ENCODE assay signal across 1 cellular context in the genomic region with DNA sequence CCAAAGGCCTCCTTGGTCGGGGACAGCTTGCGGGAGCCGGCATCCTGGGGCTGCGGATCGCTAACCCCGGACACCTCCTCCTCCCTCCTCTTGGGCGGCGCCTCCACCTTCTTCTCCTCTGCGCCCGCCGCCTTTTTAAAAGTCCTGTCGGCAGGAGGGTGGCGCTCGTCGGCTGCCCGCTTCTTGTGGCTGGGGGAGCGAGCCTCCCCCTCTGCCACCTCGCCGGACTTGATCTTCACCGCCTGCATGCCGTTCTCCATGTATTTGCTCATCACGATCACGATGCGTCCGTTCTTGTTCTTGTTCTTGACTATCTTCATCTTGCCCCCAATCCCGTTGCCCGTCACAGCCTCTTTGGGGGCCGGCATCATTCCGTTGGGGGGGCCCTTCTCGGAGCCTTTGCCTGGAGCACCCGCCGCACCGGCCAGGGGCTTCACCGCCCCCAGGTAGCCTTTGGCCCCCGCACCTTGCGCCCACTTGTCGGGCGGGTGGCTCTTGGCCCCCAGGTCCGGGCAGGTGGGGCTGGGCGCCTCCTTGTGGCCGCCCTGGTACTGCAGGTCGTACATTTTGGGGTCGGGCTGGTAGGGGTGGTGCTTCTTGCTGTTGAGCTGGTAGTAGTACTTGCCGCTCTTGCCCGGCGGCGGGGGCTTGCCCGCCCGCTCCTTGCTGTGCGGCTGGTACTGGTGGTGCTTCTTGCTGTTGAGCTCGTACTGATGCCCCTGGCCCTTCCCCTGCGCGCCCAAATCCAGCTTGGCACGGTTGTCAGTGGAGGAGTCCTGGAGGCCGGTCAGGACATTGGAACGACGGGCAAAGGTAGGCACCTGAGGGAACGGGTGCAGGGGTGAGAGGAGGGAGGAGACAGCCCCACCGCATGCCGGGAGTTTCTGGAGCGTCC.
TF ChIP-seq lines count a peak whose summit lies in the region.

No MANE protein-coding gene starts in this region.

TF ChIP-seq in K562, 482 proteins besides CTCF, POLR2A, EP300 and RAD21 (continued from another document and continues in another):
- TF ChIP-seq, protein P1, sequence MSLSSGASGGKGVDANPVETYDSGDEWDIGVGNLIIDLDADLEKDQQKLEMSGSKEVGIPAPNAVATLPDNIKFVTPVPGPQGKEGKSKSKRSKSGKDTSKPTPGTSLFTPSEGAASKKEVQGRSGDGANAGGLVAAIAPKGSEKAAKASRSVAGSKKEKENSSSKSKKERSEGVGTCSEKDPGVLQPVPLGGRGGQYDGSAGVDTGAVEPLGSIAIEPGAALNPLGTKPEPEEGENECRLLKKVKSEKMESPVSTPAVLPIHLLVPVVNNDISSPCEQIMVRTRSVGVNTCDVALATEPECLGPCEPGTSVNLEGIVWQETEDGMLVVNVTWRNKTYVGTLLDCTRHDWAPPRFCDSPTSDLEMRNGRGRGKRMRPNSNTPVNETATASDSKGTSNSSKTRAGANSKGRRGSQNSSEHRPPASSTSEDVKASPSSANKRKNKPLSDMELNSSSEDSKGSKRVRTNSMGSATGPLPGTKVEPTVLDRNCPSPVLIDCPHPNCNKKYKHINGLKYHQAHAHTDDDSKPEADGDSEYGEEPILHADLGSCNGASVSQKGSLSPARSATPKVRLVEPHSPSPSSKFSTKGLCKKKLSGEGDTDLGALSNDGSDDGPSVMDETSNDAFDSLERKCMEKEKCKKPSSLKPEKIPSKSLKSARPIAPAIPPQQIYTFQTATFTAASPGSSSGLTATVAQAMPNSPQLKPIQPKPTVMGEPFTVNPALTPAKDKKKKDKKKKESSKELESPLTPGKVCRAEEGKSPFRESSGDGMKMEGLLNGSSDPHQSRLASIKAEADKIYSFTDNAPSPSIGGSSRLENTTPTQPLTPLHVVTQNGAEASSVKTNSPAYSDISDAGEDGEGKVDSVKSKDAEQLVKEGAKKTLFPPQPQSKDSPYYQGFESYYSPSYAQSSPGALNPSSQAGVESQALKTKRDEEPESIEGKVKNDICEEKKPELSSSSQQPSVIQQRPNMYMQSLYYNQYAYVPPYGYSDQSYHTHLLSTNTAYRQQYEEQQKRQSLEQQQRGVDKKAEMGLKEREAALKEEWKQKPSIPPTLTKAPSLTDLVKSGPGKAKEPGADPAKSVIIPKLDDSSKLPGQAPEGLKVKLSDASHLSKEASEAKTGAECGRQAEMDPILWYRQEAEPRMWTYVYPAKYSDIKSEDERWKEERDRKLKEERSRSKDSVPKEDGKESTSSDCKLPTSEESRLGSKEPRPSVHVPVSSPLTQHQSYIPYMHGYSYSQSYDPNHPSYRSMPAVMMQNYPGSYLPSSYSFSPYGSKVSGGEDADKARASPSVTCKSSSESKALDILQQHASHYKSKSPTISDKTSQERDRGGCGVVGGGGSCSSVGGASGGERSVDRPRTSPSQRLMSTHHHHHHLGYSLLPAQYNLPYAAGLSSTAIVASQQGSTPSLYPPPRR (CRISPR knock-in tag; IDR thresholded peaks at IDR 0.05; ENCODE audit: borderline replicate concordance) = no peak
- TF ChIP-seq, protein P2, sequence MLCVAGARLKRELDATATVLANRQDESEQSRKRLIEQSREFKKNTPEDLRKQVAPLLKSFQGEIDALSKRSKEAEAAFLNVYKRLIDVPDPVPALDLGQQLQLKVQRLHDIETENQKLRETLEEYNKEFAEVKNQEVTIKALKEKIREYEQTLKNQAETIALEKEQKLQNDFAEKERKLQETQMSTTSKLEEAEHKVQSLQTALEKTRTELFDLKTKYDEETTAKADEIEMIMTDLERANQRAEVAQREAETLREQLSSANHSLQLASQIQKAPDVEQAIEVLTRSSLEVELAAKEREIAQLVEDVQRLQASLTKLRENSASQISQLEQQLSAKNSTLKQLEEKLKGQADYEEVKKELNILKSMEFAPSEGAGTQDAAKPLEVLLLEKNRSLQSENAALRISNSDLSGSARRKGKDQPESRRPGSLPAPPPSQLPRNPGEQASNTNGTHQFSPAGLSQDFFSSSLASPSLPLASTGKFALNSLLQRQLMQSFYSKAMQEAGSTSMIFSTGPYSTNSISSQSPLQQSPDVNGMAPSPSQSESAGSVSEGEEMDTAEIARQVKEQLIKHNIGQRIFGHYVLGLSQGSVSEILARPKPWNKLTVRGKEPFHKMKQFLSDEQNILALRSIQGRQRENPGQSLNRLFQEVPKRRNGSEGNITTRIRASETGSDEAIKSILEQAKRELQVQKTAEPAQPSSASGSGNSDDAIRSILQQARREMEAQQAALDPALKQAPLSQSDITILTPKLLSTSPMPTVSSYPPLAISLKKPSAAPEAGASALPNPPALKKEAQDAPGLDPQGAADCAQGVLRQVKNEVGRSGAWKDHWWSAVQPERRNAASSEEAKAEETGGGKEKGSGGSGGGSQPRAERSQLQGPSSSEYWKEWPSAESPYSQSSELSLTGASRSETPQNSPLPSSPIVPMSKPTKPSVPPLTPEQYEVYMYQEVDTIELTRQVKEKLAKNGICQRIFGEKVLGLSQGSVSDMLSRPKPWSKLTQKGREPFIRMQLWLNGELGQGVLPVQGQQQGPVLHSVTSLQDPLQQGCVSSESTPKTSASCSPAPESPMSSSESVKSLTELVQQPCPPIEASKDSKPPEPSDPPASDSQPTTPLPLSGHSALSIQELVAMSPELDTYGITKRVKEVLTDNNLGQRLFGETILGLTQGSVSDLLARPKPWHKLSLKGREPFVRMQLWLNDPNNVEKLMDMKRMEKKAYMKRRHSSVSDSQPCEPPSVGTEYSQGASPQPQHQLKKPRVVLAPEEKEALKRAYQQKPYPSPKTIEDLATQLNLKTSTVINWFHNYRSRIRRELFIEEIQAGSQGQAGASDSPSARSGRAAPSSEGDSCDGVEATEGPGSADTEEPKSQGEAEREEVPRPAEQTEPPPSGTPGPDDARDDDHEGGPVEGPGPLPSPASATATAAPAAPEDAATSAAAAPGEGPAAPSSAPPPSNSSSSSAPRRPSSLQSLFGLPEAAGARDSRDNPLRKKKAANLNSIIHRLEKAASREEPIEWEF (CRISPR knock-in tag; IDR thresholded peaks at IDR 0.05) = no peak
- TF ChIP-seq ZEB2 (IDR thresholded peaks at IDR 0.05) (no peak), BACH1 (tag; IDR thresholded peaks at IDR 0.05) (no peak), ASH1L (IDR thresholded peaks at IDR 0.05; ENCODE audit: borderline replicate concordance, low read depth, partially characterized antibody) (no peak), TCF7 (IDR thresholded peaks at IDR 0.05; ENCODE audit: borderline replicate concordance) (no peak), SMAD1 (IDR thresholded peaks at IDR 0.05; ENCODE audit: low read depth, low read length, partially characterized antibody) (no peak), KLF1 (tag; IDR thresholded peaks at IDR 0.05) (no peak), ZNF133 (CRISPR knock-in tag; IDR thresholded peaks at IDR 0.05) (no peak), HSF4 (CRISPR knock-in tag; IDR thresholded peaks at IDR 0.05; ENCODE audit: borderline replicate concordance) (no peak), WHSC1 (IDR thresholded peaks at IDR 0.05; ENCODE audit: low read length) (no peak), RBM22 (IDR thresholded peaks at IDR 0.05; ENCODE audit: low read depth, low read length, poor library complexity, severe bottlenecking) (peak; percentile 91), DNMT1 (IDR thresholded peaks at IDR 0.05) (no peak), MTA2 (IDR thresholded peaks at IDR 0.05; ENCODE audit: low read depth) (no peak), ZBTB1 (CRISPR knock-in tag; IDR thresholded peaks at IDR 0.05; ENCODE audit: borderline replicate concordance, low read depth) (no peak), ZNF717 (CRISPR knock-in tag; IDR thresholded peaks at IDR 0.05) (no peak), SREBF1 (IDR thresholded peaks at IDR 0.05; ENCODE audit: borderline replicate concordance, low read depth, low read length) (no peak), U2AF2 (optimal IDR thresholded peaks at IDR 0.05; ENCODE audit: low read depth, low read length) (no peak), ZNF583 (CRISPR knock-in tag; IDR thresholded peaks at IDR 0.05) (0 out of 2 replicates have a peak, but pooled peaks have one; percentile 28), CC2D1A (IDR thresholded peaks at IDR 0.05) (no peak), MEF2A (IDR thresholded peaks at IDR 0.05; ENCODE audit: control insufficient read depth, low read depth, low read length) (no peak), ETV6 (IDR thresholded peaks at IDR 0.05; ENCODE audit: borderline replicate concordance in 1 of 2, low read depth in 2 of 2, low read length in 1 of 2) (no peak), ETV6 (CRISPR knock-in tag; IDR thresholded peaks at IDR 0.05; ENCODE audit: borderline replicate concordance) (no peak; the same call in 1 of the 2 replicates), HDAC8 (tag; IDR thresholded peaks at IDR 0.05) (no peak), PRMT5 (CRISPR knock-in tag; IDR thresholded peaks at IDR 0.05) (no peak), FOXJ2 (tag; IDR thresholded peaks at IDR 0.05) (no peak), ZNF124 (CRISPR knock-in tag; IDR thresholded peaks at IDR 0.05) (0 out of 2 replicates have a peak, but pooled peaks have one; percentile 32), RBM39 (optimal IDR thresholded peaks at IDR 0.05; ENCODE audit: low read depth, low read length) (no peak), ARNT (IDR thresholded peaks at IDR 0.05) (no peak), OTX1 (CRISPR knock-in tag; IDR thresholded peaks at IDR 0.05) (no peak), ZNF384 (IDR thresholded peaks at IDR 0.05; ENCODE audit: low read depth, low read length) (no peak), FUS (optimal IDR thresholded peaks at IDR 0.05; ENCODE audit: low read depth, low read length) (no peak), SETDB1 (IDR thresholded peaks at IDR 0.05; ENCODE audit: low read length) (no peak), ESRRA (IDR thresholded peaks at IDR 0.05; ENCODE audit: borderline replicate concordance, low read depth) (no peak)
- TF ChIP-seq, protein P3, sequence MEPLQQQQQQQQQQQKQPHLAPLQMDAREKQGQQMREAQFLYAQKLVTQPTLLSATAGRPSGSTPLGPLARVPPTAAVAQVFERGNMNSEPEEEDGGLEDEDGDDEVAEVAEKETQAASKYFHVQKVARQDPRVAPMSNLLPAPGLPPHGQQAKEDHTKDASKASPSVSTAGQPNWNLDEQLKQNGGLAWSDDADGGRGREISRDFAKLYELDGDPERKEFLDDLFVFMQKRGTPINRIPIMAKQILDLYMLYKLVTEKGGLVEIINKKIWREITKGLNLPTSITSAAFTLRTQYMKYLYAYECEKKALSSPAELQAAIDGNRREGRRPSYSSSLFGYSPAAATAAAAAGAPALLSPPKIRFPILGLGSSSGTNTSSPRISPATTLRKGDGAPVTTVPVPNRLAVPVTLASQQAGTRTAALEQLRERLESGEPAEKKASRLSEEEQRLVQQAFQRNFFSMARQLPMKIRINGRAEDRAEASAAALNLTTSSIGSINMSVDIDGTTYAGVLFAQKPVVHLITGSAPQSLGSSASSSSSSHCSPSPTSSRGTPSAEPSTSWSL (CRISPR knock-in tag; IDR thresholded peaks at IDR 0.05; ENCODE audit: borderline replicate concordance) = no peak
- TF ChIP-seq, protein P4, sequence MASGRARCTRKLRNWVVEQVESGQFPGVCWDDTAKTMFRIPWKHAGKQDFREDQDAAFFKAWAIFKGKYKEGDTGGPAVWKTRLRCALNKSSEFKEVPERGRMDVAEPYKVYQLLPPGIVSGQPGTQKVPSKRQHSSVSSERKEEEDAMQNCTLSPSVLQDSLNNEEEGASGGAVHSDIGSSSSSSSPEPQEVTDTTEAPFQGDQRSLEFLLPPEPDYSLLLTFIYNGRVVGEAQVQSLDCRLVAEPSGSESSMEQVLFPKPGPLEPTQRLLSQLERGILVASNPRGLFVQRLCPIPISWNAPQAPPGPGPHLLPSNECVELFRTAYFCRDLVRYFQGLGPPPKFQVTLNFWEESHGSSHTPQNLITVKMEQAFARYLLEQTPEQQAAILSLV (tag; IDR thresholded peaks at IDR 0.05) = no peak
- TF ChIP-seq, protein P5, sequence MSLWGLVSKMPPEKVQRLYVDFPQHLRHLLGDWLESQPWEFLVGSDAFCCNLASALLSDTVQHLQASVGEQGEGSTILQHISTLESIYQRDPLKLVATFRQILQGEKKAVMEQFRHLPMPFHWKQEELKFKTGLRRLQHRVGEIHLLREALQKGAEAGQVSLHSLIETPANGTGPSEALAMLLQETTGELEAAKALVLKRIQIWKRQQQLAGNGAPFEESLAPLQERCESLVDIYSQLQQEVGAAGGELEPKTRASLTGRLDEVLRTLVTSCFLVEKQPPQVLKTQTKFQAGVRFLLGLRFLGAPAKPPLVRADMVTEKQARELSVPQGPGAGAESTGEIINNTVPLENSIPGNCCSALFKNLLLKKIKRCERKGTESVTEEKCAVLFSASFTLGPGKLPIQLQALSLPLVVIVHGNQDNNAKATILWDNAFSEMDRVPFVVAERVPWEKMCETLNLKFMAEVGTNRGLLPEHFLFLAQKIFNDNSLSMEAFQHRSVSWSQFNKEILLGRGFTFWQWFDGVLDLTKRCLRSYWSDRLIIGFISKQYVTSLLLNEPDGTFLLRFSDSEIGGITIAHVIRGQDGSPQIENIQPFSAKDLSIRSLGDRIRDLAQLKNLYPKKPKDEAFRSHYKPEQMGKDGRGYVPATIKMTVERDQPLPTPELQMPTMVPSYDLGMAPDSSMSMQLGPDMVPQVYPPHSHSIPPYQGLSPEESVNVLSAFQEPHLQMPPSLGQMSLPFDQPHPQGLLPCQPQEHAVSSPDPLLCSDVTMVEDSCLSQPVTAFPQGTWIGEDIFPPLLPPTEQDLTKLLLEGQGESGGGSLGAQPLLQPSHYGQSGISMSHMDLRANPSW (CRISPR knock-in tag; IDR thresholded peaks at IDR 0.05) = no peak
- TF ChIP-seq, protein P6, sequence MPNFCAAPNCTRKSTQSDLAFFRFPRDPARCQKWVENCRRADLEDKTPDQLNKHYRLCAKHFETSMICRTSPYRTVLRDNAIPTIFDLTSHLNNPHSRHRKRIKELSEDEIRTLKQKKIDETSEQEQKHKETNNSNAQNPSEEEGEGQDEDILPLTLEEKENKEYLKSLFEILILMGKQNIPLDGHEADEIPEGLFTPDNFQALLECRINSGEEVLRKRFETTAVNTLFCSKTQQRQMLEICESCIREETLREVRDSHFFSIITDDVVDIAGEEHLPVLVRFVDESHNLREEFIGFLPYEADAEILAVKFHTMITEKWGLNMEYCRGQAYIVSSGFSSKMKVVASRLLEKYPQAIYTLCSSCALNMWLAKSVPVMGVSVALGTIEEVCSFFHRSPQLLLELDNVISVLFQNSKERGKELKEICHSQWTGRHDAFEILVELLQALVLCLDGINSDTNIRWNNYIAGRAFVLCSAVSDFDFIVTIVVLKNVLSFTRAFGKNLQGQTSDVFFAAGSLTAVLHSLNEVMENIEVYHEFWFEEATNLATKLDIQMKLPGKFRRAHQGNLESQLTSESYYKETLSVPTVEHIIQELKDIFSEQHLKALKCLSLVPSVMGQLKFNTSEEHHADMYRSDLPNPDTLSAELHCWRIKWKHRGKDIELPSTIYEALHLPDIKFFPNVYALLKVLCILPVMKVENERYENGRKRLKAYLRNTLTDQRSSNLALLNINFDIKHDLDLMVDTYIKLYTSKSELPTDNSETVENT (CRISPR knock-in tag; IDR thresholded peaks at IDR 0.05) = no peak; the same call in 1 of the 2 replicates
- TF ChIP-seq, protein P7, sequence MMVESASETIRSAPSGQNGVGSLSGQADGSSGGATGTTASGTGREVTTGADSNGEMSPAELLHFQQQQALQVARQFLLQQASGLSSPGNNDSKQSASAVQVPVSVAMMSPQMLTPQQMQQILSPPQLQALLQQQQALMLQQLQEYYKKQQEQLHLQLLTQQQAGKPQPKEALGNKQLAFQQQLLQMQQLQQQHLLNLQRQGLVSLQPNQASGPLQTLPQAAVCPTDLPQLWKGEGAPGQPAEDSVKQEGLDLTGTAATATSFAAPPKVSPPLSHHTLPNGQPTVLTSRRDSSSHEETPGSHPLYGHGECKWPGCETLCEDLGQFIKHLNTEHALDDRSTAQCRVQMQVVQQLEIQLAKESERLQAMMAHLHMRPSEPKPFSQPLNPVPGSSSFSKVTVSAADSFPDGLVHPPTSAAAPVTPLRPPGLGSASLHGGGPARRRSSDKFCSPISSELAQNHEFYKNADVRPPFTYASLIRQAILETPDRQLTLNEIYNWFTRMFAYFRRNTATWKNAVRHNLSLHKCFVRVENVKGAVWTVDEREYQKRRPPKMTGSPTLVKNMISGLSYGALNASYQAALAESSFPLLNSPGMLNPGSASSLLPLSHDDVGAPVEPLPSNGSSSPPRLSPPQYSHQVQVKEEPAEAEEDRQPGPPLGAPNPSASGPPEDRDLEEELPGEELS (CRISPR knock-in tag; IDR thresholded peaks at IDR 0.05; ENCODE audit: borderline replicate concordance) = no peak
